Comparison of ENCODE assay signal across 13 cellular contexts in the genomic region with DNA sequence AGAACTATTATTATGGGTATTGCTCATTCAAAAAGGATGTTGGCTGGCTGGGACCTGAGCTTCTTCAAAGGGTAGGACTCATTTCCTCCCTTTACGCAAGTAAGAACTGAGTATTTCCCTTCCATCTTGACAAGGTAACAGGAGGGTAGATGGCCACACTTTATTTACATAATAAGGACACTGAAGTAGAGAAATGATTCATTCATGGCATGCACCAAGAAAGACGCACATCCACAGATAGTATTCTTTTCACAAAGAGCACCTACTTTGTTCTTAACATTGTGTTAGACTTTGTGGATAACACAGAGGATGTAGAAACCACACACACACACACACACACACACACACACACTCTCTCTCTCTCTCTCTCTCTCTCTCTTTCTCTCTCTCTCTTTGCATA.
DNase-seq lines count a peak whose midpoint lies in the region; ATAC-seq, FAIRE-seq and TF ChIP-seq lines count a peak whose summit lies in the region.
"Had no signal": no experiment of that assay in that cellular context is flagged by ENCODE, and none has a peak within 500 bp of the region (broad histone marks: within the 10 kb centered on the region; RNA-seq: fewer than 3 reads in every experiment).

No MANE protein-coding gene starts in this region.

- no peak overlapping the region for H3K23ac ChIP-seq in neuronal stem cell (ENCODE audit: low read depth, low read length, poor library complexity)

- H3K36me3 ChIP-seq in astrocyte (ENCODE audit: insufficient read depth, low read length) (no peaks in the 10 kb centered on the region), neuronal stem cell (replicated peaks in 1 of 2; ENCODE audit: control insufficient read depth in 2 of 2, insufficient read depth in 2 of 2, low read length in 2 of 2) (no peaks in the 10 kb centered on the region)

- H3K79me1 ChIP-seq in neuronal stem cell (ENCODE audit: low read depth, low read length), result no peaks in the 10 kb centered on the region

- FAIRE-seq in astrocyte (lab: Jason Lieb, UNC), result no peak
- FAIRE-seq: A204.1 had no signal

- no peak overlapping the region for H3K4me3 ChIP-seq in astrocyte (ENCODE audit: insufficient read depth, low read depth, low read length)
- H3K4me3 ChIP-seq in neuronal stem cell (ENCODE audit: low read length in 2 of 2), result no peak overlapping the region
- H3K4me3 ChIP-seq: GM23338 had no signal

- peaks cover 31% of the 10 kb centered on the region for H3K4me1 Mint-ChIP-seq in activated CD4-positive, alpha-beta T cell treated with anti-CD3 and anti-CD28 coated beads for 36 hours
- peaks cover 3% of the 10 kb centered on the region for H3K4me1 Mint-ChIP-seq in astrocyte (ENCODE audit: low read depth, unreplicated experiment)

- H3K36me3 Mint-ChIP-seq in activated CD4-positive, alpha-beta T cell treated with anti-CD3 and anti-CD28 coated beads for 36 hours (ENCODE audit: low read depth), result no peaks in the 10 kb centered on the region
- peaks cover 2% of the 10 kb centered on the region for H3K36me3 Mint-ChIP-seq in astrocyte (ENCODE audit: low read depth, unreplicated experiment)

- peak; percentile 40 for DNase-seq in activated CD4-positive, alpha-beta T cell treated with anti-CD3 and anti-CD28 coated beads for 36 hours
- no peak for DNase-seq in activated CD4-positive, alpha-beta T cell treated with anti-CD3 and anti-CD28 coated beads, Interleukin-2, amount 50 U/mL, for 1 hour
- DNase-seq in astrocyte (ENCODE audit: low read depth) (peak; percentile 8), neuronal stem cell (ENCODE audit: low spot score) (no peak), DMS114 treated with DMSO at 0.1 percent for 48 hours (lab: John Stamatoyannopoulos, UW; ENCODE audit: unreplicated experiment) (no peak)
- DNase-seq: DND-41, KBM-7, SHP77 treated with DMSO at 0.1 percent for 48 hours had no signal

- no peak overlapping the region for H3K27ac Mint-ChIP-seq in activated CD4-positive, alpha-beta T cell treated with anti-CD3 and anti-CD28 coated beads for 36 hours
- no peak overlapping the region for H3K27ac Mint-ChIP-seq in astrocyte (ENCODE audit: unreplicated experiment)
- H3K27ac Mint-ChIP-seq: GM23338 had no signal

- peaks cover 2% of the 10 kb centered on the region for H3K9me3 Mint-ChIP-seq in activated CD4-positive, alpha-beta T cell treated with anti-CD3 and anti-CD28 coated beads for 36 hours (ENCODE audit: low read depth)
- no peaks in the 10 kb centered on the region for H3K9me3 Mint-ChIP-seq in astrocyte (ENCODE audit: unreplicated experiment)
- H3K9me3 Mint-ChIP-seq: GM23338 had no signal

- no peak overlapping the region for H3K9ac ChIP-seq in astrocyte (ENCODE audit: low read length)
- no peak overlapping the region for H3K9ac ChIP-seq in neuronal stem cell (ENCODE audit: low read depth, low read length, poor library complexity)

- H3K4me1 ChIP-seq in astrocyte (ENCODE audit: insufficient read depth, low read length), result no peaks in the 10 kb centered on the region
- H3K4me1 ChIP-seq in neuronal stem cell (ENCODE audit: control insufficient read depth in 2 of 2, insufficient read depth in 1 of 2, low read depth in 1 of 2, low read length in 2 of 2), result peaks cover 0 to 1% of the 10 kb centered on the region in 2 donors

- intact Hi-C loops in activated CD4-positive, alpha-beta T cell treated with anti-CD3 and anti-CD28 coated beads for 36 hours (cut with DNase I, micrococcal nuclease), result loop anchor here (5.0 to 10.0 kb wide), 2 partner anchors 83 to 359 kb away; partner anchors contain the start of gene FAM78B (in 2 of the 2)

- H4K91ac ChIP-seq in neuronal stem cell (ENCODE audit: low read depth, low read length, poor library complexity), result no peak overlapping the region

- H3K79me2 ChIP-seq in astrocyte (ENCODE audit: insufficient read depth, low read length), result no peaks in the 10 kb centered on the region

- peak; percentile 86 for ATAC-seq in activated CD4-positive, alpha-beta T cell treated with anti-CD3 and anti-CD28 coated beads for 36 hours
- ATAC-seq in GM21390 (IDR thresholded peaks at IDR 0.05; ENCODE audit: unreplicated experiment), result peak; percentile 78
- ATAC-seq in HG03064 (IDR thresholded peaks at IDR 0.05; ENCODE audit: low read depth, unreplicated experiment), result peak; percentile 71
- ATAC-seq in HG02840 (IDR thresholded peaks at IDR 0.05; ENCODE audit: low FRiP score, unreplicated experiment), result no peak
- ATAC-seq: GM23338 had no signal

- no peak overlapping the region for H4K8ac ChIP-seq in neuronal stem cell (ENCODE audit: low read depth, low read length)

- H2BK15ac ChIP-seq in neuronal stem cell (ENCODE audit: low read length), result no peak overlapping the region

- no peak overlapping the region for H3K18ac ChIP-seq in neuronal stem cell (ENCODE audit: low read length)

- no peaks in the 10 kb centered on the region for H4K20me1 ChIP-seq in astrocyte (ENCODE audit: insufficient read depth, low read length)

- H2BK5ac ChIP-seq in neuronal stem cell (ENCODE audit: low read length), result no peak overlapping the region

- no peak overlapping the region for H2AFZ ChIP-seq in astrocyte (ENCODE audit: low read depth, low read length)
- H2AFZ ChIP-seq in neuronal stem cell (ENCODE audit: low read length), result no peak overlapping the region
- H2AFZ ChIP-seq: GM23338 had no signal

- POLR2A ChIA-PET in activated CD4-positive, alpha-beta T cell treated with anti-CD3 and anti-CD28 coated beads for 36 hours (lab: Charles Lee), result interaction anchor here (0.7 kb wide), 1 partner anchor 1020 kb away, joined by 3 read pairs; no protein-coding TSS in a partner anchor

- no CpG with 5 or more reads among the region's 2 CpGs for WGBS in neuronal stem cell (ENCODE audit: extremely low coverage in 2 of 2, insufficient read length in 2 of 2, insufficient replicate concordance in 1 of 2), 2 donors

- H3K27me3 ChIP-seq in astrocyte (ENCODE audit: insufficient read depth, low read length) (no peaks in the 10 kb centered on the region), neuronal stem cell (ENCODE audit: control insufficient read depth in 3 of 3, insufficient read depth in 3 of 3, low read depth in 1 of 3, low read length in 3 of 3) (no peaks in the 10 kb centered on the region)

- H2BK120ac ChIP-seq in neuronal stem cell (ENCODE audit: low read depth, low read length), result no peak overlapping the region

- H3K4ac ChIP-seq in neuronal stem cell (ENCODE audit: low read length), result no peak overlapping the region

- H3K27ac ChIP-seq in astrocyte (ENCODE audit: low read depth, low read length), result no peak overlapping the region
- no peak overlapping the region for H3K27ac ChIP-seq in neuronal stem cell (replicated peaks; ENCODE audit: low read length)

- H3K9me3 ChIP-seq in astrocyte (ENCODE audit: insufficient read depth, low read depth, low read length), result peaks cover 3% of the 10 kb centered on the region
- no peaks in the 10 kb centered on the region for H3K9me3 ChIP-seq in neuronal stem cell (replicated peaks in 1 of 2; ENCODE audit: control insufficient read depth in 2 of 2, insufficient read depth in 1 of 2, low read depth in 1 of 2, low read length in 2 of 2)

- H3K4me3 Mint-ChIP-seq in activated CD4-positive, alpha-beta T cell treated with anti-CD3 and anti-CD28 coated beads for 36 hours, result no peak overlapping the region
- H3K4me3 Mint-ChIP-seq in astrocyte (ENCODE audit: unreplicated experiment), result no peak overlapping the region
- H3K4me3 Mint-ChIP-seq: GM23338 had no signal

- H2AK5ac ChIP-seq in neuronal stem cell (ENCODE audit: low read depth, low read length), result no peak overlapping the region

- no peak overlapping the region for H3K4me2 ChIP-seq in astrocyte (ENCODE audit: low read length)
- no peak overlapping the region for H3K4me2 ChIP-seq in neuronal stem cell (ENCODE audit: insufficient read depth, low read length, poor library complexity, severe bottlenecking)
- H3K4me2 ChIP-seq: GM23338 had no signal

- H3K14ac ChIP-seq in neuronal stem cell (ENCODE audit: low read length), result no peak overlapping the region

- CTCF ChIA-PET in activated CD4-positive, alpha-beta T cell treated with anti-CD3 and anti-CD28 coated beads for 36 hours (lab: Charles Lee), result no interaction called here

- H2BK12ac ChIP-seq in neuronal stem cell (ENCODE audit: low read length), result no peak overlapping the region

- H3K27me3 Mint-ChIP-seq in activated CD4-positive, alpha-beta T cell treated with anti-CD3 and anti-CD28 coated beads for 36 hours, result no peaks in the 10 kb centered on the region
- H3K27me3 Mint-ChIP-seq in astrocyte (ENCODE audit: low read depth, unreplicated experiment), result peaks cover 7% of the 10 kb centered on the region

- TF ChIP-seq CTCF in astrocyte (IDR thresholded peaks at IDR 0.05; ENCODE audit: insufficient read depth, low read depth, low read length), result no peak

Comparison
In these comparisons a context has a peak if more than half of its experiments do, and no peak if none do; other contexts are left out.
1. DNase-seq: peak in activated CD4-positive, alpha-beta T cell treated with anti-CD3 and anti-CD28 coated beads for 36 hours (single experiment) and astrocyte (single experiment); none in activated CD4-positive, alpha-beta T cell treated with anti-CD3 and anti-CD28 coated beads, Interleukin-2, amount 50 U/mL, for 1 hour (single experiment), neuronal stem cell (single experiment) and DMS114 treated with DMSO at 0.1 percent for 48 hours (single experiment).